In the genomic region with DNA sequence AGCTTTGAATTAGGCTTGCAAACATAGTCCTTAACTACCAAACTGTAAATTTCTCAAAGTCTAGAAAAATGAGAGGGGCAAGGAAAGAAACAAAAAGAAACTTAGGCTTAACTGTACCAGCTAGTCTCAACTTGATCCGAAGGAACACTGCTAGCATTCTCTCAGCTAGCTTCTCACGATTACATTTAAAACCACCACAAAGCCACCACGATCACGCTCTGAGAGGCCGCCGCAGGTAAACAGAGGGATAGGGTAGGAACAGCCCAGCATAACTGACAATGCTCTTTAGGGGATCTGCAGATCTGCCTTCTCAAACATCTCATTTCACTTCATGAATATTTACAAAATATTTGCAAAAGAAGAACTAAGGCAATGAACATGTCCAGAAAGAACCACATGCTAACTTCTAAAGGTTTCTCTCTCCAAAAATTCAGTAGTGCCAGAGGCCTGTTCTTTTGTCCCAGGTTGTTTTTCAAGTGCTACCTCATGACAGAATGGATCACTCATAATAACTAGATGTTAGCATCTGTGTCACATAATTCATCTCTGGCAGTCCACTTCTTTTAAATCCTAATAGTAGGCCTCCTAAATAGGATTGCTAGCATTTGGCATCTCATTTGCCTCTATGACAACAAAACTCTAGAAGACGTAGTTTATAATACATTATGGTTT, we compare ENCODE assay signal across 1 cellular context.
TF ChIP-seq lines count a peak whose summit lies in the region.

No MANE protein-coding gene starts in this region.

TF ChIP-seq in HepG2, 621 proteins besides CTCF, POLR2A, EP300 and RAD21:
- no peak for TF ChIP-seq AKAP8 (CRISPR knock-in tag; IDR thresholded peaks at IDR 0.05)
- TF ChIP-seq, protein P1, sequence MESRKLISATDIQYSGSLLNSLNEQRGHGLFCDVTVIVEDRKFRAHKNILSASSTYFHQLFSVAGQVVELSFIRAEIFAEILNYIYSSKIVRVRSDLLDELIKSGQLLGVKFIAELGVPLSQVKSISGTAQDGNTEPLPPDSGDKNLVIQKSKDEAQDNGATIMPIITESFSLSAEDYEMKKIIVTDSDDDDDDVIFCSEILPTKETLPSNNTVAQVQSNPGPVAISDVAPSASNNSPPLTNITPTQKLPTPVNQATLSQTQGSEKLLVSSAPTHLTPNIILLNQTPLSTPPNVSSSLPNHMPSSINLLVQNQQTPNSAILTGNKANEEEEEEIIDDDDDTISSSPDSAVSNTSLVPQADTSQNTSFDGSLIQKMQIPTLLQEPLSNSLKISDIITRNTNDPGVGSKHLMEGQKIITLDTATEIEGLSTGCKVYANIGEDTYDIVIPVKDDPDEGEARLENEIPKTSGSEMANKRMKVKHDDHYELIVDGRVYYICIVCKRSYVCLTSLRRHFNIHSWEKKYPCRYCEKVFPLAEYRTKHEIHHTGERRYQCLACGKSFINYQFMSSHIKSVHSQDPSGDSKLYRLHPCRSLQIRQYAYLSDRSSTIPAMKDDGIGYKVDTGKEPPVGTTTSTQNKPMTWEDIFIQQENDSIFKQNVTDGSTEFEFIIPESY (CRISPR knock-in tag; IDR thresholded peaks at IDR 0.05), result peak; percentile 83
- no peak for TF ChIP-seq ZNF709 (CRISPR knock-in tag; IDR thresholded peaks at IDR 0.05)
- TF ChIP-seq ATF1 (CRISPR knock-in tag; IDR thresholded peaks at IDR 0.05), result no peak
- TF ChIP-seq ZBTB38 (CRISPR knock-in tag; IDR thresholded peaks at IDR 0.05), result peak; percentile 88
- TF ChIP-seq CENPX (CRISPR knock-in tag; IDR thresholded peaks at IDR 0.05), result no peak
- no peak for TF ChIP-seq SOX13 (IDR thresholded peaks at IDR 0.05)
- TF ChIP-seq SOX13 (CRISPR knock-in tag; conservative IDR thresholded peaks at IDR 0.05 in 1 of 2, IDR thresholded peaks at IDR 0.05 in 1 of 2), result peak in 1 of 2 experiments; percentile 14; a peak in 1 of 4 replicates
- TF ChIP-seq, protein P2, sequence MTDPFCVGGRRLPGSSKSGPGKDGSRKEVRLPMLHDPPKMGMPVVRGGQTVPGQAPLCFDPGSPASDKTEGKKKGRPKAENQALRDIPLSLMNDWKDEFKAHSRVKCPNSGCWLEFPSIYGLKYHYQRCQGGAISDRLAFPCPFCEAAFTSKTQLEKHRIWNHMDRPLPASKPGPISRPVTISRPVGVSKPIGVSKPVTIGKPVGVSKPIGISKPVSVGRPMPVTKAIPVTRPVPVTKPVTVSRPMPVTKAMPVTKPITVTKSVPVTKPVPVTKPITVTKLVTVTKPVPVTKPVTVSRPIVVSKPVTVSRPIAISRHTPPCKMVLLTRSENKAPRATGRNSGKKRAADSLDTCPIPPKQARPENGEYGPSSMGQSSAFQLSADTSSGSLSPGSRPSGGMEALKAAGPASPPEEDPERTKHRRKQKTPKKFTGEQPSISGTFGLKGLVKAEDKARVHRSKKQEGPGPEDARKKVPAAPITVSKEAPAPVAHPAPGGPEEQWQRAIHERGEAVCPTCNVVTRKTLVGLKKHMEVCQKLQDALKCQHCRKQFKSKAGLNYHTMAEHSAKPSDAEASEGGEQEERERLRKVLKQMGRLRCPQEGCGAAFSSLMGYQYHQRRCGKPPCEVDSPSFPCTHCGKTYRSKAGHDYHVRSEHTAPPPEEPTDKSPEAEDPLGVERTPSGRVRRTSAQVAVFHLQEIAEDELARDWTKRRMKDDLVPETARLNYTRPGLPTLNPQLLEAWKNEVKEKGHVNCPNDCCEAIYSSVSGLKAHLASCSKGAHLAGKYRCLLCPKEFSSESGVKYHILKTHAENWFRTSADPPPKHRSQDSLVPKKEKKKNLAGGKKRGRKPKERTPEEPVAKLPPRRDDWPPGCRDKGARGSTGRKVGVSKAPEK (CRISPR knock-in tag; IDR thresholded peaks at IDR 0.05; ENCODE audit: borderline replicate concordance), result no peak
- no peak for TF ChIP-seq ZIK1 (CRISPR knock-in tag; IDR thresholded peaks at IDR 0.05; ENCODE audit: borderline replicate concordance, low read depth)
- peak; percentile 45 for TF ChIP-seq PRPF4 (IDR thresholded peaks at IDR 0.05; ENCODE audit: low read depth, low read length, poor library complexity, severe bottlenecking)
- TF ChIP-seq TOPORS (CRISPR knock-in tag; IDR thresholded peaks at IDR 0.05), result no peak
- no peak for TF ChIP-seq ZNF264 (CRISPR knock-in tag; IDR thresholded peaks at IDR 0.05)
- TF ChIP-seq, protein P3, sequence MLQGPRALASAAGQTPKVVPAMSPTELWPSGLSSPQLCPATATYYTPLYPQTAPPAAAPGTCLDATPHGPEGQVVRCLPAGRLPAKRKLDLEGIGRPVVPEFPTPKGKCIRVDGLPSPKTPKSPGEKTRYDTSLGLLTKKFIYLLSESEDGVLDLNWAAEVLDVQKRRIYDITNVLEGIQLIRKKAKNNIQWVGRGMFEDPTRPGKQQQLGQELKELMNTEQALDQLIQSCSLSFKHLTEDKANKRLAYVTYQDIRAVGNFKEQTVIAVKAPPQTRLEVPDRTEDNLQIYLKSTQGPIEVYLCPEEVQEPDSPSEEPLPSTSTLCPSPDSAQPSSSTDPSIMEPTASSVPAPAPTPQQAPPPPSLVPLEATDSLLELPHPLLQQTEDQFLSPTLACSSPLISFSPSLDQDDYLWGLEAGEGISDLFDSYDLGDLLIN (CRISPR knock-in tag; IDR thresholded peaks at IDR 0.05; ENCODE audit: borderline replicate concordance), result no peak
- no peak for TF ChIP-seq ZNF883 (CRISPR knock-in tag; IDR thresholded peaks at IDR 0.05; ENCODE audit: not compliant biosample characterization)
- TF ChIP-seq, protein P4, sequence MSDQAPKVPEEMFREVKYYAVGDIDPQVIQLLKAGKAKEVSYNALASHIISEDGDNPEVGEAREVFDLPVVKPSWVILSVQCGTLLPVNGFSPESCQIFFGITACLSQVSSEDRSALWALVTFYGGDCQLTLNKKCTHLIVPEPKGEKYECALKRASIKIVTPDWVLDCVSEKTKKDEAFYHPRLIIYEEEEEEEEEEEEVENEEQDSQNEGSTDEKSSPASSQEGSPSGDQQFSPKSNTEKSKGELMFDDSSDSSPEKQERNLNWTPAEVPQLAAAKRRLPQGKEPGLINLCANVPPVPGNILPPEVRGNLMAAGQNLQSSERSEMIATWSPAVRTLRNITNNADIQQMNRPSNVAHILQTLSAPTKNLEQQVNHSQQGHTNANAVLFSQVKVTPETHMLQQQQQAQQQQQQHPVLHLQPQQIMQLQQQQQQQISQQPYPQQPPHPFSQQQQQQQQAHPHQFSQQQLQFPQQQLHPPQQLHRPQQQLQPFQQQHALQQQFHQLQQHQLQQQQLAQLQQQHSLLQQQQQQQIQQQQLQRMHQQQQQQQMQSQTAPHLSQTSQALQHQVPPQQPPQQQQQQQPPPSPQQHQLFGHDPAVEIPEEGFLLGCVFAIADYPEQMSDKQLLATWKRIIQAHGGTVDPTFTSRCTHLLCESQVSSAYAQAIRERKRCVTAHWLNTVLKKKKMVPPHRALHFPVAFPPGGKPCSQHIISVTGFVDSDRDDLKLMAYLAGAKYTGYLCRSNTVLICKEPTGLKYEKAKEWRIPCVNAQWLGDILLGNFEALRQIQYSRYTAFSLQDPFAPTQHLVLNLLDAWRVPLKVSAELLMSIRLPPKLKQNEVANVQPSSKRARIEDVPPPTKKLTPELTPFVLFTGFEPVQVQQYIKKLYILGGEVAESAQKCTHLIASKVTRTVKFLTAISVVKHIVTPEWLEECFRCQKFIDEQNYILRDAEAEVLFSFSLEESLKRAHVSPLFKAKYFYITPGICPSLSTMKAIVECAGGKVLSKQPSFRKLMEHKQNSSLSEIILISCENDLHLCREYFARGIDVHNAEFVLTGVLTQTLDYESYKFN (CRISPR knock-in tag; conservative IDR thresholded peaks at IDR 0.05), result no peak
TF ChIP-seq in HepG2: peak in this region for 4.
